In genomic region chr1:83692524-83693336, GRCh38 we compare ENCODE assay signal across 8 cellular contexts.
DNase-seq lines count a peak whose midpoint lies in the region; ATAC-seq, FAIRE-seq and TF ChIP-seq lines count a peak whose summit lies in the region.

No MANE protein-coding gene starts in this region.

- no peaks in the 10 kb centered on the region for H3K9me3 ChIP-seq in HUES48 (ENCODE audit: control insufficient read depth, insufficient read depth, low read length)
- H3K9me3 ChIP-seq in WERI-Rb-1 (ENCODE audit: severe bottlenecking) = peaks cover 2% of the 10 kb centered on the region
- no peaks in the 10 kb centered on the region for H3K9me3 ChIP-seq in cardiac muscle cell (ENCODE audit: low read depth)

- H3K9ac ChIP-seq in HUES48 (ENCODE audit: low read depth, low read length) = peak overlapping the region; percentile 70

- peaks cover 49% of the 10 kb centered on the region for H3K4me1 ChIP-seq in HUES48 (ENCODE audit: control insufficient read depth, insufficient read depth, low read length)
- peaks cover 23% of the 10 kb centered on the region for H3K4me1 ChIP-seq in cardiac muscle cell (ENCODE audit: low read depth)

- H3K27ac ChIP-seq in HUES48 (ENCODE audit: low read depth, low read length) (peak overlapping the region; percentile 97), WERI-Rb-1 (peak overlapping the region; percentile 52), cardiac muscle cell (peak overlapping the region; percentile 13)

- DNase-seq in stimulated activated CD4-positive, alpha-beta T cell treated with anti-CD3 and anti-CD28 coated beads, Interleukin-4, amount 100 ng/mL, for 24 hours = peak; percentile 4
- DNase-seq in stimulated activated CD4-positive, alpha-beta T cell treated with anti-CD3 and anti-CD28 coated beads, Interleukin-12 subunit alpha, Interleukin-12 subunit beta, amount 100 ng/mL, for 4 hours = no peak
- peak; percentile 29 for DNase-seq in WERI-Rb-1
- peak; percentile 30 to 63 for DNase-seq in cardiac muscle cell (ENCODE audit: low read depth in 1 of 2, low spot score in 1 of 2)
- DNase-seq in posterior cingulate gyrus = peak in 6 of 10 donors; percentile 17 to 80 (median 44)
- no peak for DNase-seq in D721Med (ENCODE audit: insufficient read length, low spot score)

- H3K36me3 ChIP-seq in HUES48 (ENCODE audit: control insufficient read depth, insufficient read depth, low read length) = no peaks in the 10 kb centered on the region
- no peaks in the 10 kb centered on the region for H3K36me3 ChIP-seq in WERI-Rb-1
- H3K36me3 ChIP-seq in cardiac muscle cell = no peaks in the 10 kb centered on the region

- no peaks in the 10 kb centered on the region for H3K27me3 ChIP-seq in HUES48 (ENCODE audit: control insufficient read depth, insufficient read depth, low read length)
- H3K27me3 ChIP-seq in WERI-Rb-1 (ENCODE audit: insufficient read depth, low read depth, severe bottlenecking) = no peaks in the 10 kb centered on the region
- H3K27me3 ChIP-seq in cardiac muscle cell = no peaks in the 10 kb centered on the region

- intact Hi-C loops in posterior cingulate gyrus (cut with DNase I) = no loop called here

- no peak for FAIRE-seq in D721Med (lab: Jason Lieb, UNC)

- peak overlapping the region; percentile 47 for H3K4me3 ChIP-seq in HUES48 (ENCODE audit: low read depth, low read length)
- peak overlapping the region; percentile 40 for H3K4me3 ChIP-seq in WERI-Rb-1 (ENCODE audit: low read depth, low read length)
- H3K4me3 ChIP-seq in cardiac muscle cell = peak overlapping the region; percentile 3

- TF ChIP-seq CTCF in WERI-Rb-1 (IDR thresholded peaks at IDR 0.05; ENCODE audit: low read depth, low read length) = no peak
- no peak for TF ChIP-seq CTCF in cardiac muscle cell (IDR thresholded peaks at IDR 0.05; ENCODE audit: low read depth, low read length)
- TF ChIP-seq CTCF in D721Med (IDR thresholded peaks at IDR 0.05; ENCODE audit: insufficient read depth, missing control alignments) = no peak

- no peak for ATAC-seq in HG03342 (IDR thresholded peaks at IDR 0.05; ENCODE audit: unreplicated experiment)

Comparison
In these comparisons a context has a peak if more than half of its experiments do, and no peak if none do; other contexts are left out.
1. DNase-seq: peak in stimulated activated CD4-positive, alpha-beta T cell treated with anti-CD3 and anti-CD28 coated beads, Interleukin-4, amount 100 ng/mL, for 24 hours (single experiment), WERI-Rb-1 (single experiment), cardiac muscle cell (2 of 2) and posterior cingulate gyrus (6 of 10); none in stimulated activated CD4-positive, alpha-beta T cell treated with anti-CD3 and anti-CD28 coated beads, Interleukin-12 subunit alpha, Interleukin-12 subunit beta, amount 100 ng/mL, for 4 hours (single experiment) and D721Med (single experiment).
2. H3K27ac ChIP-seq: peak in every context shown above with its lines; median percentile 97 in HUES48; 52 in WERI-Rb-1; 13 in cardiac muscle cell.
3. Peak in every context shown above with its lines, with median percentiles within 50 percentile points of each other: H3K4me3 ChIP-seq.